ENCODE assay signal across 14 cellular contexts in genomic region chr3:194986208-194987043, GRCh38.
DNase-seq lines count a peak whose midpoint lies in the region; ATAC-seq, FAIRE-seq and TF ChIP-seq lines count a peak whose summit lies in the region.
"Had no signal": no experiment of that assay in that cellular context is flagged by ENCODE, and none has a peak within 500 bp of the region (broad histone marks: within the 10 kb centered on the region; RNA-seq: fewer than 3 reads in every experiment).

No MANE protein-coding gene starts in this region.

- peaks cover 22 to 62% of the 10 kb centered on the region in 2 experiments for H3K27me3 ChIP-seq in K562 (ENCODE audit: control insufficient read depth in 2 of 2, insufficient read depth in 2 of 2, low read length in 2 of 2)
- H3K27me3 ChIP-seq in lower lobe of right lung (ENCODE audit: low read depth) = no peaks in the 10 kb centered on the region
- H3K27me3 ChIP-seq: SJSA1 had no signal

- in situ Hi-C loops in K562 (cut with MboI) = no loop called here

- ATAC-seq in K562 = no peak
- ATAC-seq in lower lobe of right lung = peak; percentile 43 to 53
- ATAC-seq in GM21367 (IDR thresholded peaks at IDR 0.05; ENCODE audit: unreplicated experiment) = no peak
- ATAC-seq in GM18498 (IDR thresholded peaks at IDR 0.05; ENCODE audit: unreplicated experiment) = no peak
- ATAC-seq in activated CD4-positive, CD25-positive, alpha-beta regulatory T cell treated with anti-CD3 and anti-CD28 coated beads, Interleukin-2, amount 50 U/mL, for 24 hours = no peak
- ATAC-seq in GM21515 (IDR thresholded peaks at IDR 0.05; ENCODE audit: unreplicated experiment) = no peak

- no peaks in the 10 kb centered on the region for H3K9me3 ChIP-seq in K562 (replicated peaks; ENCODE audit: control insufficient read depth, insufficient read depth, low read depth, low read length)
- H3K9me3 ChIP-seq in lower lobe of right lung = no peaks in the 10 kb centered on the region
- H3K9me3 ChIP-seq: SJSA1 had no signal

- H3K4me1 ChIP-seq in K562 (replicated peaks in 1 of 2; ENCODE audit: control insufficient read depth in 2 of 2, insufficient read depth in 2 of 2, low read length in 2 of 2) = peaks cover 0 to 8% of the 10 kb centered on the region in 2 experiments; a peak in 2 of 5 replicates
- H3K4me1 ChIP-seq in lower lobe of right lung = no peaks in the 10 kb centered on the region

- peak; percentile 55 for DNase-seq in CD1c-positive myeloid dendritic cell (ENCODE audit: extremely low spot score)
- peak; percentile 57 for DNase-seq in MV-4-11 (lab: John Stamatoyannopoulos, UW)
- no peak for DNase-seq in K562 (ENCODE audit: extremely low read depth in 1 of 4, low spot score in 3 of 4)
- peak; percentile 73 for DNase-seq in lower lobe of right lung
- DNase-seq: activated CD4-positive, alpha-beta T cell treated with anti-CD3 and anti-CD28 coated beads for 1 hour; activated gamma-delta T cell; MM.1S; naive B cell had no signal

- WGBS in K562 (ENCODE audit: insufficient coverage, low coverage, missing lambda C conversion rate) = 14% methylated on average over 17 of the region's 17 CpGs

- no peaks in the 10 kb centered on the region for H3K9me1 ChIP-seq in K562 (ENCODE audit: control insufficient read depth, insufficient read depth, low read length)

- H3K4me2 ChIP-seq in K562 (ENCODE audit: insufficient read depth, low read length) = no peak overlapping the region

- TF ChIP-seq POLR2A in K562 (conservative IDR thresholded peaks at IDR 0.05) = no peak

- POLR2A ChIA-PET in K562 (lab: Yijun Ruan, JAX) = interaction anchor here (1.0 kb wide), 1 partner anchor 30 kb away, joined by 3 read pairs; no protein-coding TSS in a partner anchor

- TF ChIP-seq EP300 in K562 (IDR thresholded peaks at IDR 0.05; ENCODE audit: low read length) = no peak

- intact Hi-C loops in K562 (cut with micrococcal nuclease) = no loop called here
- intact Hi-C loops in lower lobe of right lung (cut with DNase I) = no loop called here

- TF ChIP-seq CTCF in K562 (IDR thresholded peaks at IDR 0.05 in 2 of 3, conservative IDR thresholded peaks at IDR 0.05 in 1 of 3; ENCODE audit: insufficient read depth in 2 of 3, low read depth in 1 of 3, low read length in 3 of 3) (no peak), lower lobe of right lung (IDR thresholded peaks at IDR 0.05) (no peak)

- H3K79me2 ChIP-seq in K562 (ENCODE audit: control insufficient read depth, insufficient read depth, low read length) = no peaks in the 10 kb centered on the region

- CTCF ChIA-PET in K562 (lab: Yijun Ruan, JAX; ENCODE audit: low intra/inter-chr PET ratio) = interaction anchor here (0.7 kb wide), 1 partner anchor 67 kb away, joined by 6 read pairs; no protein-coding TSS in a partner anchor

- H3K4me3 ChIP-seq in K562 (no peak overlapping the region), lower lobe of right lung (no peak overlapping the region)
- H3K4me3 ChIP-seq: SJSA1 had no signal

- no peaks in the 10 kb centered on the region for H4K20me1 ChIP-seq in K562 (replicated peaks; ENCODE audit: control insufficient read depth, insufficient read depth, low read length)

- no peak for TF ChIP-seq RAD21 in K562 (CRISPR knock-in tag; conservative IDR thresholded peaks at IDR 0.05 in 1 of 2, IDR thresholded peaks at IDR 0.05 in 1 of 2)

- no peak for FAIRE-seq in K562 (lab: Jason Lieb, UNC)
- FAIRE-seq: G401.6 had no signal

- no TSS peak for BruUV-seq in K562 (replicated peaks; lab: Mats Ljungman, UMichigan)

- no peak overlapping the region for H3K9ac ChIP-seq in K562 (ENCODE audit: insufficient read depth in 1 of 2, low read depth in 2 of 2, low read length in 2 of 2)

- H3K36me3 ChIP-seq in K562 (ENCODE audit: control insufficient read depth, insufficient read depth, low read length) = no peaks in the 10 kb centered on the region
- H3K36me3 ChIP-seq in lower lobe of right lung = no peaks in the 10 kb centered on the region
- H3K36me3 ChIP-seq: SJSA1 had no signal

- H3K27ac ChIP-seq in K562 (ENCODE audit: extremely low read depth, low read depth, low read length) = no peak overlapping the region
- no peak overlapping the region for H3K27ac ChIP-seq in lower lobe of right lung
- H3K27ac ChIP-seq: SJSA1 had no signal

- no peak overlapping the region for H2AFZ ChIP-seq in K562 (ENCODE audit: low read depth, low read length)

TF ChIP-seq in K562, 482 proteins besides CTCF, POLR2A, EP300 and RAD21:
- TF ChIP-seq NFIX (CRISPR knock-in tag; IDR thresholded peaks at IDR 0.05; ENCODE audit: low read depth) (no peak), ZNF316 (IDR thresholded peaks at IDR 0.05) (peak; percentile 28; the same call in 1 of the 2 replicates)

Comparison
In these comparisons a context has a peak if more than half of its experiments do, and no peak if none do; other contexts are left out.
1. DNase-seq: peak in CD1c-positive myeloid dendritic cell (single experiment), MV-4-11 (single experiment) and lower lobe of right lung (single experiment); none in K562 (0 of 4).
2. ATAC-seq: peak in lower lobe of right lung (2 of 2); none in K562 (single experiment), GM21367 (single experiment), GM18498 (single experiment), activated CD4-positive, CD25-positive, alpha-beta regulatory T cell treated with anti-CD3 and anti-CD28 coated beads, Interleukin-2, amount 50 U/mL, for 24 hours (0 of 2) and GM21515 (single experiment).